8 cellular contexts compared by ENCODE assay signal in the genomic region with DNA sequence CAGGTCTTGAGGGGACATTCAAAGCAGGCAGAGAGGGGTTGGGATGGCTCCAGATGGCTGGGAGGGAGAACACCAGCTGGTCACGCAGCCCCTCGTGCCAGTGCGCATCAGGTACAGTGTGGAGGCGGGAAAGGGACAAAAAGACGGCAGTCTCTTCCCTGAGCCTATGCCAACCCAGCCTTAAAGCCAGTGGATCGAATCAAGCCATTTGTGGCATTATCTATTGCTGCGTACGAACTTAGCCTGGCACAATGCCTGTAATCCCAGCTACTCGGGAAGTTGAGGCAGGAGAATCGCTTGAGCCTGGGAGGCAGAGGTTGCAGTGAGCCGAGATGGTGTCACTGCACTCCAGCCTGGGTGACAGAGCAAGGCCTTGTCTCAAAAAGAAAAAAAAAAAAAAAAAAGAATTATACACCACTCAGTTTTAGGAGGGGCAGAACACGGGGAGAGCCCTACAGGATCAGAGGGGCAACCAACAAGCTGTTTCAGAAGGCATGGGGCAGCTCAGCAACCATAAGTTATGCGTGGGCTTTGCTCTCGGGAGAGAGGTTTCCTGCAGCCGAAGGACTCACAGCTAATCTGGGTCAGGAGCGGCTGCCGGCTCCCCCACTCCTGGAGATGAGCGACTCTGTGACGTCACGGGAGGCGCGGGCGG. TPM values are rescaled to one million over a fixed set of nuclear protein-coding genes. Genes with fewer than 3 reads are reported as not detected.
DNase-seq lines count a peak whose midpoint lies in the region; ATAC-seq and TF ChIP-seq lines count a peak whose summit lies in the region.

No MANE protein-coding gene starts in this region.

- DNase-seq in BE2C (peak; percentile 97), GM20000 (ENCODE audit: low spot score) (peak; percentile 94), NCI-H2107 treated with DMSO at 0.1 percent for 48 hours (lab: John Stamatoyannopoulos, UW; ENCODE audit: unreplicated experiment) (peak; percentile 87), epidermal melanocyte (ENCODE audit: insufficient read length, low spot score) (peak; percentile 96), mucosa of descending colon (peak; percentile 97), NCI-H187 treated with DMSO at 0.1 percent for 48 hours (lab: John Stamatoyannopoulos, UW) (no peak)
- DNase-seq in activated CD8-positive, alpha-beta memory T cell treated with anti-CD3 and anti-CD28 coated beads, Interleukin-2, amount 10 ng/mL, durations not matched to agents 7 days and 5 days, result peak; percentile 96
- peak; percentile 92 for DNase-seq in stimulated activated CD8-positive, alpha-beta memory T cell treated with anti-CD3 and anti-CD28 coated beads, Interleukin-2, amount 100 ng/mL, for 48 hours (ENCODE audit: low read depth in 2 of 2)

- no peaks in the 10 kb centered on the region for H3K9me3 ChIP-seq in BE2C
- H3K9me3 ChIP-seq in mucosa of descending colon, result no peaks in the 10 kb centered on the region

- H3K4me1 ChIP-seq in BE2C, result peaks cover 4% of the 10 kb centered on the region; the same call in 1 of the 2 replicates
- peaks cover 20% of the 10 kb centered on the region for H3K4me1 ChIP-seq in mucosa of descending colon (ENCODE audit: low read depth)

- intact Hi-C loops in mucosa of descending colon (cut with DNase I, micrococcal nuclease), result no loop called here

- peak overlapping the region; percentile 96 for H3K27ac Mint-ChIP-seq in activated CD8-positive, alpha-beta memory T cell treated with anti-CD3 and anti-CD28 coated beads, Interleukin-2, amount 10 ng/mL, durations not matched to agents 7 days and 5 days

- peaks cover 15% of the 10 kb centered on the region for H3K36me3 Mint-ChIP-seq in activated CD8-positive, alpha-beta memory T cell treated with anti-CD3 and anti-CD28 coated beads, Interleukin-2, amount 10 ng/mL, durations not matched to agents 7 days and 5 days

- CTCF ChIA-PET in activated CD8-positive, alpha-beta memory T cell treated with anti-CD3 and anti-CD28 coated beads, Interleukin-2, amount 10 ng/mL, durations not matched to agents 7 days and 5 days (lab: Charles Lee), result interaction anchor here (1.3 to 2.0 kb wide), 2 partner anchors 23 to 228 kb away, joined by 4 read pairs; a partner anchor contains a TSS

- no peaks in the 10 kb centered on the region for H3K27me3 ChIP-seq in BE2C

- H3K36me3 ChIP-seq in BE2C (no peaks in the 10 kb centered on the region), mucosa of descending colon (ENCODE audit: low read depth) (no peaks in the 10 kb centered on the region)

- H3K4me1 Mint-ChIP-seq in activated CD8-positive, alpha-beta memory T cell treated with anti-CD3 and anti-CD28 coated beads, Interleukin-2, amount 10 ng/mL, durations not matched to agents 7 days and 5 days, result peaks cover 42% of the 10 kb centered on the region

- no peak for ATAC-seq in activated CD8-positive, alpha-beta memory T cell treated with anti-CD3 and anti-CD28 coated beads, Interleukin-2, amount 10 ng/mL, durations not matched to agents 7 days and 5 days
- no peak for ATAC-seq in mucosa of descending colon

- no peaks in the 10 kb centered on the region for H3K27me3 Mint-ChIP-seq in activated CD8-positive, alpha-beta memory T cell treated with anti-CD3 and anti-CD28 coated beads, Interleukin-2, amount 10 ng/mL, durations not matched to agents 7 days and 5 days

- TF ChIP-seq CTCF in BE2C (IDR thresholded peaks at IDR 0.05; ENCODE audit: low read depth, low read length) (no peak), GM20000 (IDR thresholded peaks at IDR 0.05; ENCODE audit: extremely low read depth, missing control alignments) (no peak), mucosa of descending colon (IDR thresholded peaks at IDR 0.05) (no peak)

- peak overlapping the region; percentile 89 for H3K4me3 ChIP-seq in BE2C (ENCODE audit: low read depth, low read length)
- H3K4me3 ChIP-seq in mucosa of descending colon, result peak overlapping the region; percentile 68

- H3K4me3 Mint-ChIP-seq in activated CD8-positive, alpha-beta memory T cell treated with anti-CD3 and anti-CD28 coated beads, Interleukin-2, amount 10 ng/mL, durations not matched to agents 7 days and 5 days, result peak overlapping the region; percentile 97

- no peaks in the 10 kb centered on the region for H3K9me3 Mint-ChIP-seq in activated CD8-positive, alpha-beta memory T cell treated with anti-CD3 and anti-CD28 coated beads, Interleukin-2, amount 10 ng/mL, durations not matched to agents 7 days and 5 days (ENCODE audit: low read depth)

RNA-seq across cellular contexts. Expression of a gene that starts 0.4 kb away (rescaled TPM):
- 305 TPM for polyA plus RNA-seq in BE2C (2012; ENCODE audit: insufficient read depth, insufficient read length, low read depth)
- 100 to 1,000 TPM; 165 to 170 TPM for total RNA-seq in activated CD8-positive, alpha-beta memory T cell treated with anti-CD3 and anti-CD28 coated beads, Interleukin-2, amount 10 ng/mL, durations not matched to agents 7 days and 5 days
- total RNA-seq in mucosa of descending colon, result 100 to 1,000 TPM; 209 to 226 (median 210) TPM

RNA-seq across cellular contexts. Expression of a gene that starts 23.4 kb away (rescaled TPM):
- 8.0 TPM for polyA plus RNA-seq in BE2C (2012; ENCODE audit: insufficient read depth, insufficient read length, low read depth)
- total RNA-seq in activated CD8-positive, alpha-beta memory T cell treated with anti-CD3 and anti-CD28 coated beads, Interleukin-2, amount 10 ng/mL, durations not matched to agents 7 days and 5 days, result 10 to 100 TPM; 18.3 to 23.2 TPM
- total RNA-seq in mucosa of descending colon, result 10 to 100 TPM; 23.2 to 29.4 (median 27.6) TPM

RNA-seq across cellular contexts. Expression of a gene that starts 55.5 kb away (rescaled TPM):
- 1.8 TPM for polyA plus RNA-seq in BE2C (2012; ENCODE audit: insufficient read depth, insufficient read length, low read depth)
- under 1 TPM in 1 of 2 experiments, not detected in 1; 0.32 TPM for total RNA-seq in activated CD8-positive, alpha-beta memory T cell treated with anti-CD3 and anti-CD28 coated beads, Interleukin-2, amount 10 ng/mL, durations not matched to agents 7 days and 5 days
- 10 to 100 TPM in 2 of 3 donors, 1 to 10 TPM in 1; 8.4 to 17.7 (median 10.1) TPM for total RNA-seq in mucosa of descending colon

Comparison
In these comparisons a context has a peak if more than half of its experiments do, and no peak if none do; other contexts are left out.
1. RNA of a gene that starts 55.5 kb away (total RNA-seq): 8.4 to 17.7 TPM in mucosa of descending colon; 0.32 TPM in activated CD8-positive, alpha-beta memory T cell treated with anti-CD3 and anti-CD28 coated beads, Interleukin-2, amount 10 ng/mL, durations not matched to agents 7 days and 5 days; every median in the first group is over 4 times any median in the second.